11 cellular contexts compared by ENCODE assay signal in the genomic region with DNA sequence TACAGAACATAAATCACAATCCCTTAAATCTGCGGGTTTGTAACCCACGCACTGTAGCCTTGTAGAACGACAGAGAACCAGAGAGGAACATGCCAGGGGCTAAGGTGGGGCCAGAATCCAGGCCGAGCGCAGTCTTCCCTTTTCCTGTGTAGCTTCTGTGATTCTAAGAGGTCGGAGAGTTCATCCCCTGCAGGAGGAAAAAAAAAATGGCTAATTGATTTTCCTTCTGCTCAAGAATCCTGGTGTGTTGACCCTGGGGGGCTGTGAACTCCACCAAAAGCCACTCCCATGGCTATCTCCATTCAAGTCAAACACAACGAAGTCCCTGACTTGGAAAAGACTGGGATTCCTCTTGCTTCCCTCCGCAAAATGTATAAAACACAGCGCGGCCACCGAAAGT.
"Had no signal": no experiment of that assay in that cellular context is flagged by ENCODE, and none has a peak within 500 bp of the region (broad histone marks: within the 10 kb centered on the region; RNA-seq: fewer than 3 reads in every experiment).

No MANE protein-coding gene starts in this region.

- H3K9me3 ChIP-seq: body of pancreas, esophagus squamous epithelium, left lung, ovary, thyroid gland had no signal

- H3K27me3 ChIP-seq: body of pancreas, esophagus squamous epithelium, left lung, ovary, thyroid gland had no signal

- H3K4me3 ChIP-seq: body of pancreas, coronary artery, esophagus squamous epithelium, left lung, ovary, thyroid gland had no signal

- DNase-seq: activated CD8-positive, alpha-beta memory T cell treated with anti-CD3 and anti-CD28 coated beads, Interleukin-2, amount 50 U/mL, for 48 hours; activated naive CD8-positive, alpha-beta T cell treated with anti-CD3 and anti-CD28 coated beads for 36 hours; body of pancreas; central memory CD4-positive, alpha-beta T cell; effector CD4-positive, alpha-beta T cell; esophagus squamous epithelium; left lung; ovary; thyroid gland had no signal

- H3K27ac ChIP-seq: body of pancreas, coronary artery, esophagus squamous epithelium, left lung, ovary, thyroid gland had no signal

- ATAC-seq: body of pancreas; stimulated activated memory B cell treated with anti-CD40 and anti-IgM and Interleukin-4, amounts not matched to agents 10 μg/mL and 1 μg/mL and 100 μg/mL, for 72 hours had no signal

- H3K36me3 ChIP-seq: left lung, ovary, thyroid gland had no signal

- H3K4me1 ChIP-seq: left lung had no signal
